16 cellular contexts compared by ENCODE assay signal in genomic region chr12:119417440-119417839, GRCh38.
DNase-seq lines count a peak whose midpoint lies in the region; ATAC-seq, FAIRE-seq and TF ChIP-seq lines count a peak whose summit lies in the region.
"Had no signal": no experiment of that assay in that cellular context is flagged by ENCODE, and none has a peak within 500 bp of the region (broad histone marks: within the 10 kb centered on the region; RNA-seq: fewer than 3 reads in every experiment).

No MANE protein-coding gene starts in this region.

- H3K9me3 ChIP-seq in left lung: no peaks in the 10 kb centered on the region
- H3K9me3 ChIP-seq: BLaER1 treated with 17β-estradiol and CSF1 and Interleukin-3, amounts not matched to agents 10 nM and 100 nM; SJCRH30 had no signal

- intact Hi-C loops in left lung (cut with DNase I): no loop called here
- intact Hi-C loops in lower leg skin (cut with DNase I; ENCODE audit: low total_unique reads): no loop called here

- TF ChIP-seq CTCF in left lung (IDR thresholded peaks at IDR 0.05) (no peak), lower leg skin (IDR thresholded peaks at IDR 0.05) (no peak), D721Med (IDR thresholded peaks at IDR 0.05; ENCODE audit: insufficient read depth, missing control alignments) (no peak)

- FAIRE-seq in D721Med (lab: Jason Lieb, UNC): no peak
- FAIRE-seq: K562 had no signal

- no peaks in the 10 kb centered on the region for H3K36me3 ChIP-seq in left lung
- H3K36me3 ChIP-seq: BLaER1 treated with 17β-estradiol and CSF1 and Interleukin-3, amounts not matched to agents 10 nM and 100 nM; SJCRH30 had no signal

- no peaks in the 10 kb centered on the region for H3K4me1 ChIP-seq in left lung
- H3K4me1 ChIP-seq: SJCRH30 had no signal

- DNase-seq in COR-L47 (lab: John Stamatoyannopoulos, UW): peak; percentile 24
- DNase-seq in DMS79 (lab: John Stamatoyannopoulos, UW): peak; percentile 34
- peak; percentile 75 for DNase-seq in NCI-H510A treated with DMSO at 0.1 percent for 48 hours (lab: John Stamatoyannopoulos, UW)
- no peak for DNase-seq in left lung
- DNase-seq in lower leg skin (ENCODE audit: low spot score in 2 of 2): no peak
- DNase-seq in D721Med (ENCODE audit: insufficient read length, low spot score): no peak
- no peak for DNase-seq in activated CD4-positive, alpha-beta T cell treated with anti-CD3 and anti-CD28 coated beads, Interleukin-2, amount 50 U/mL, for 4 hours
- DNase-seq: CD8-positive, alpha-beta T cell; H7; HFFc6; NCI-H345; SJCRH30; T1000 had no signal

- no peaks in the 10 kb centered on the region for H3K27me3 ChIP-seq in left lung
- H3K27me3 ChIP-seq: BLaER1 treated with 17β-estradiol and CSF1 and Interleukin-3, amounts not matched to agents 10 nM and 100 nM; SJCRH30 had no signal

- H3K4me3 ChIP-seq in left lung (no peak overlapping the region), lower leg skin (ENCODE audit: low read depth, poor library complexity, severe bottlenecking) (no peak overlapping the region)
- H3K4me3 ChIP-seq: BLaER1 treated with 17β-estradiol and CSF1 and Interleukin-3, amounts not matched to agents 10 nM and 100 nM; K562; SJCRH30 had no signal

- peak; percentile 72 for ATAC-seq in left lung
- ATAC-seq: CD8-positive, alpha-beta T cell; K562; Panc1 had no signal

- no peak for TF ChIP-seq POLR2A in lower leg skin (IDR thresholded peaks at IDR 0.05)

- no peak overlapping the region for H3K27ac ChIP-seq in left lung
- H3K27ac ChIP-seq: BLaER1 treated with 17β-estradiol and CSF1 and Interleukin-3, amounts not matched to agents 10 nM and 100 nM; SJCRH30 had no signal

Comparison
In these comparisons a context has a peak if more than half of its experiments do, and no peak if none do; other contexts are left out.
1. DNase-seq: peak in COR-L47 (single experiment), DMS79 (single experiment) and NCI-H510A treated with DMSO at 0.1 percent for 48 hours (single experiment); none in left lung (0 of 2), lower leg skin (0 of 2), D721Med (single experiment) and activated CD4-positive, alpha-beta T cell treated with anti-CD3 and anti-CD28 coated beads, Interleukin-2, amount 50 U/mL, for 4 hours (0 of 2).